ENCODE assay signal across 8 cellular contexts in the genomic region with DNA sequence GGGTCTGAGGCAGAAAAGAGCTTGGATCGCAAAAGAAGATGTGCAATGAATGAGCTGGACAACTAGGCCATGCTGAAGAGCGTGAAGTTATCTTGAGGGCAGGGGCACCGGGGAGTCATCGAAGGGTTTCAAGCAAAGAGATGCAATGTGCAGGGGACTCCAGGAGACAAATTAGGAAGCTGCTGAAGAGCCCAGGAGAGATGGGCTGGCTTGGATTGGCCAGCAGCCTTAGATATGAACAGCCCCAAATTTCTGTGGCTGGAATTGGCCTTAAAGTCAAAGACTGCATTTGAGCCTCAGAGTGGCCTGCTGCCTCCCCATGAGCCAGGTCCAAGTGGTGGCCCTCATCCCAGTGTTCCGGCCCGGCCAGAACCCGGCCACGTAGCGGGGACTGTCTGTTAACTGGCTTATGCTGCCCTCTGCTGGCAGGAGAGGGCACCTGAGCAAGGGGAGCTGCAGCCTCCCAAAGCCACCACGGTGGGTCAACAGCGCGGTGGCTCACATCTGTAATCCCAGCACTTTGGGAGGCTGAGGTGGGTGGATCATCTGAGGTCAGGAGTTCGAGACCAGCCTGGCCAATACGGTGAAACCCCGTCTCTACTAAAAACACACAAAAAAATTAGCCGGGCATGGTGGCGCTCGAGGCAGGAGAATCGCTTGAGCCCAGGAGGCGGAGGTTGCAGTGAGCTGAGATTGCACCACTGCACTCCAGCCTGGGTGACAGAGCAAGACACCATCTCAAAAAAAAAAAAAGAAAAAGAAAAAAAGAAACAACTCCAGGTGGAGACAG. TPM values are rescaled to one million over a fixed set of nuclear protein-coding genes. Genes with fewer than 3 reads are reported as not detected.
DNase-seq lines count a peak whose midpoint lies in the region; ATAC-seq and TF ChIP-seq lines count a peak whose summit lies in the region.
"Not testable (repeated sequence)": the region's sequence is repeated elsewhere in the genome, so short reads cannot be mapped to it uniquely, and the experiment has no call there.

No MANE protein-coding gene starts in this region.

- not testable (repeated sequence) for H3K27me3 ChIP-seq in NT2/D1 (ENCODE audit: insufficient read depth, insufficient read length)

- H3K36me3 Mint-ChIP-seq in endothelial cell (ENCODE audit: low read depth, unreplicated experiment) = not testable (repeated sequence)

- not testable (repeated sequence) for H3K4me1 Mint-ChIP-seq in endothelial cell (ENCODE audit: unreplicated experiment)

- ATAC-seq in GM21390 (IDR thresholded peaks at IDR 0.05; ENCODE audit: unreplicated experiment) = peak; percentile 97

- not testable (repeated sequence) for H3K9ac ChIP-seq in NT2/D1 (ENCODE audit: insufficient read length, low read depth)

- not testable (repeated sequence) for H3K4me3 Mint-ChIP-seq in endothelial cell (ENCODE audit: unreplicated experiment)

- H3K9me3 ChIP-seq in NT2/D1 (ENCODE audit: insufficient read depth, low read length) = not testable (repeated sequence)

- not testable (repeated sequence) for H3K27ac Mint-ChIP-seq in endothelial cell (ENCODE audit: unreplicated experiment)

- H3K9me3 Mint-ChIP-seq in endothelial cell (ENCODE audit: unreplicated experiment) = not testable (repeated sequence)

- DNase-seq in DMS 273 (lab: John Stamatoyannopoulos, UW; ENCODE audit: unreplicated experiment) = peak; percentile 94
- peak; percentile 49 for DNase-seq in HS-27A (ENCODE audit: low read depth)
- DNase-seq in NT2/D1 (ENCODE audit: low read depth, low spot score) = peak; percentile 80
- DNase-seq in activated CD8-positive, alpha-beta memory T cell treated with anti-CD3 and anti-CD28 coated beads for 48 hours (ENCODE audit: low read depth in 2 of 3, low spot score in 2 of 3) = peak; percentile 46 to 70 (median 63)
- peak; percentile 91 for DNase-seq in endothelial cell (ENCODE audit: low spot score)
- peak; percentile 84 for DNase-seq in midbrain (lab: John Stamatoyannopoulos, UW)
- DNase-seq in stimulated activated CD8-positive, alpha-beta memory T cell treated with anti-CD3 and anti-CD28 coated beads, Interleukin-4, amount 100 ng/mL, for 1 hour (ENCODE audit: low read depth in 2 of 2, low spot score in 1 of 2) = peak; percentile 37 to 56

- H3K4me3 ChIP-seq in NT2/D1 (ENCODE audit: insufficient read length, low read depth) = not testable (repeated sequence)

- peak; percentile 72 for TF ChIP-seq CTCF in endothelial cell (IDR thresholded peaks at IDR 0.05; ENCODE audit: unreplicated experiment)

- not testable (repeated sequence) for H3K4me1 ChIP-seq in NT2/D1 (ENCODE audit: insufficient read depth, insufficient read length)

- H3K36me3 ChIP-seq in NT2/D1 (ENCODE audit: insufficient read depth, insufficient read length, low read length) = not testable (repeated sequence)

- H3K27me3 Mint-ChIP-seq in endothelial cell (ENCODE audit: unreplicated experiment) = not testable (repeated sequence)

RNA-seq across cellular contexts. Expression of gene HM13, which starts 11.2 kb away (rescaled TPM):
- total RNA-seq in endothelial cell (ENCODE audit: unreplicated experiment) = 153 TPM

RNA-seq across cellular contexts. Expression of gene REM1, which starts 28.0 kb away (rescaled TPM):
- total RNA-seq in endothelial cell (ENCODE audit: unreplicated experiment) = not detected

RNA-seq across cellular contexts. Expression of gene DEFB124, which starts 28.2 kb away (rescaled TPM):
- not detected for total RNA-seq in endothelial cell (ENCODE audit: unreplicated experiment)
